Comparison of ENCODE assay signal across 1 cellular context in genomic region chr15:67173786-67174185, GRCh38.
TF ChIP-seq lines count a peak whose summit lies in the region.

No MANE protein-coding gene starts in this region.

TF ChIP-seq in A549, 52 proteins besides CTCF, POLR2A, EP300 and RAD21 (continued from another document):
- no peak for TF ChIP-seq KDM1A (IDR thresholded peaks at IDR 0.05; ENCODE audit: low read depth)
